In the genomic region with DNA sequence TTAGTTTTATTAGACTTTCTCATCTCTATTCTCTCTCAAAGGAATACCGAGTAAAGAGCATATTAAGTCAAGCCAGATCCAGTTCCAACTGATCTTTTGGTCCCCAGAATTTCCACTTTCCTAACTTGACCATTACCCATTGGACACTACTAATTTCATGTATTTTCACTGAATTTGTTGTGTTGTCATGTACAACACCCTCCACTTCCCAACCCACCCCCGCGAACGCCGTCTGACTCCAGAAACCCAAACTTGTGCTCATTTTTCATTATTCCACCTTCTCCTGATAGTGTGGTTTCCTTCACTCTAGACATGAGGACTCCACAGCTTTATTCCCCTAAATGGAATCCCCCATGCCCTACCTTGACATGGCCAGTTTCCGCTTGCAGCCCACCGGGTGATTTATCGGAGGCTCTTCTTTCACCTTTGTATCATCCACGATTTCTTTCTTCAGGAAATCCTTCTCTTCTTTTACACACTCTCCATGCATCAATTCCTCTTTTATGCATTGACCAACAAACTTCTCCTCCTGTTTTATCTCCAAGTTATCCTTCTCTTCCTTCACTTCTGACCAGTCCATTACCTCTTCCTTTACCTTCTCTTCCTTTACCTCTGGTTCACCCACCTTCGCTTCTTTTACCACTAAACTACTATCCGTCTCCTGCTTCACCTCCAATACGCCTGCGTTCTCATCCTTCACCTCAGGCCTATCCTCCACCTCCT, we compare ENCODE assay signal across 1 cellular context.
A peak's percentile ranks its signal among the peaks of the same experiment; 100 is the strongest.
TF ChIP-seq lines count a peak whose summit lies in the region.

No MANE protein-coding gene starts in this region.

TF ChIP-seq in H1, 55 proteins besides CTCF, POLR2A, EP300 and RAD21:
- TF ChIP-seq HDAC6 (IDR thresholded peaks at IDR 0.05; ENCODE audit: low read depth, low read length) (no peak), HDAC2 (IDR thresholded peaks at IDR 0.05; ENCODE audit: borderline replicate concordance in 1 of 2, low read depth in 2 of 2, low read length in 2 of 2) (0 out of 4 replicates have a peak, but pooled peaks of 1 of the 2 experiments have one; percentile 21)
